ENCODE assay signal across 21 cellular contexts in genomic region chr3:5210926-5211325, GRCh38.
"Had no signal": no experiment of that assay in that cellular context is flagged by ENCODE, and none has a peak within 500 bp of the region (broad histone marks: within the 10 kb centered on the region; RNA-seq: fewer than 3 reads in every experiment).

No MANE protein-coding gene starts in this region.

- H3K27ac Mint-ChIP-seq: activated naive CD4-positive, alpha-beta T cell treated with anti-CD3 and anti-CD28 coated beads, Interleukin-2, amount 10 ng/mL, durations not matched to agents 7 days and 5 days; activated T-helper 2 cell treated with anti-CD3 and anti-CD28 coated beads, Interferon-gamma antibody, Interleukin-2, Interleukin-4, amounts not matched to agents 10 μg/mL and 5 μg/mL and 100 μg/mL, durations not matched to agents 14 hours and 24 hours and 36 hours; natural killer cell treated with Interleukin-12 subunit alpha and Interleukin-12 subunit beta and Interleukin-15 and Interleukin-18, amount 100 ng/mL, for 72 hours; T-helper 1 cell treated with Interleukin-12 subunit alpha and Interleukin-12 subunit beta and Interleukin-4 antibody, amounts not matched to agents 30 μg/mL and 1 μg/mL, for 36 hours had no signal

- ATAC-seq: esophagus mucosa; gastrocnemius medialis; heart left ventricle; natural killer cell treated with Interleukin-12 subunit alpha and Interleukin-12 subunit beta and Interleukin-15 and Interleukin-18, amount 100 ng/mL, for 72 hours; sciatic nerve had no signal

- H3K4me1 Mint-ChIP-seq: activated naive CD4-positive, alpha-beta T cell treated with anti-CD3 and anti-CD28 coated beads, Interleukin-2, amount 10 ng/mL, durations not matched to agents 7 days and 5 days had no signal

- H3K4me3 ChIP-seq: ascending aorta, coronary artery, gastrocnemius medialis, heart left ventricle, thyroid gland had no signal

- H3K9me3 ChIP-seq: ascending aorta, gastrocnemius medialis, heart left ventricle, neutrophil, thyroid gland had no signal

- H3K27me3 ChIP-seq: ascending aorta, gastrocnemius medialis, heart left ventricle, neutrophil, thyroid gland had no signal

- H3K27ac ChIP-seq: ascending aorta, coronary artery, gastrocnemius medialis, heart left ventricle, neutrophil, parathyroid adenoma, thyroid gland, VCaP had no signal

- H3K27me3 Mint-ChIP-seq: activated naive CD4-positive, alpha-beta T cell treated with anti-CD3 and anti-CD28 coated beads, Interleukin-2, amount 10 ng/mL, durations not matched to agents 7 days and 5 days; central memory CD8-positive, alpha-beta T cell; natural killer cell treated with Interleukin-12 subunit alpha and Interleukin-12 subunit beta and Interleukin-15 and Interleukin-18, amount 100 ng/mL, for 72 hours had no signal

- H3K4me3 Mint-ChIP-seq: activated naive CD4-positive, alpha-beta T cell treated with anti-CD3 and anti-CD28 coated beads, Interleukin-2, amount 10 ng/mL, durations not matched to agents 7 days and 5 days; central memory CD8-positive, alpha-beta T cell; immature natural killer cell; natural killer cell treated with Interleukin-12 subunit alpha and Interleukin-12 subunit beta and Interleukin-15 and Interleukin-18, amount 100 ng/mL, for 72 hours; T-helper 1 cell treated with Interleukin-12 subunit alpha and Interleukin-12 subunit beta and Interleukin-4 antibody, amounts not matched to agents 30 μg/mL and 1 μg/mL, for 36 hours had no signal

- H3K9me3 Mint-ChIP-seq: activated naive CD4-positive, alpha-beta T cell treated with anti-CD3 and anti-CD28 coated beads, Interleukin-2, amount 10 ng/mL, durations not matched to agents 7 days and 5 days; activated T-helper 2 cell treated with anti-CD3 and anti-CD28 coated beads, Interferon-gamma antibody, Interleukin-2, Interleukin-4, amounts not matched to agents 10 μg/mL and 5 μg/mL and 100 μg/mL, durations not matched to agents 14 hours and 24 hours and 36 hours; central memory CD8-positive, alpha-beta T cell; immature natural killer cell; natural killer cell treated with Interleukin-12 subunit alpha and Interleukin-12 subunit beta and Interleukin-15 and Interleukin-18, amount 100 ng/mL, for 72 hours; T-helper 1 cell treated with Interleukin-12 subunit alpha and Interleukin-12 subunit beta and Interleukin-4 antibody, amounts not matched to agents 30 μg/mL and 1 μg/mL, for 36 hours had no signal

- DNase-seq: activated CD4-positive, alpha-beta T cell treated with anti-CD3 and anti-CD28 coated beads for 1 hour; activated CD8-positive, alpha-beta memory T cell treated with anti-CD3 and anti-CD28 coated beads for 24 hours; activated naive CD4-positive, alpha-beta T cell treated with anti-CD3 and anti-CD28 coated beads, Interleukin-2, amount 10 ng/mL, durations not matched to agents 7 days and 5 days; gastrocnemius medialis; heart left ventricle; immature natural killer cell; mesendoderm; stimulated activated CD4-positive, alpha-beta T cell treated with anti-CD3 and anti-CD28 coated beads, Interleukin-4, amount 100 ng/mL, for 4 hours; stimulated activated naive CD4-positive, alpha-beta T cell; thyroid gland had no signal

- H3K4me1 ChIP-seq: ascending aorta, gastrocnemius medialis, heart left ventricle, parathyroid adenoma, thyroid gland had no signal
